ENCODE assay signal across 8 cellular contexts in genomic region chr20:59955131-59955796, GRCh38. TPM values are rescaled to one million over a fixed set of nuclear protein-coding genes. Genes with fewer than 3 reads are reported as not detected.
DNase-seq lines count a peak whose midpoint lies in the region; ATAC-seq, FAIRE-seq and TF ChIP-seq lines count a peak whose summit lies in the region.

No MANE protein-coding gene starts in this region.

- H3K27ac ChIP-seq in RWPE1: no peak overlapping the region
- no peak overlapping the region for H3K27ac ChIP-seq in kidney (ENCODE audit: low read depth in 2 of 2, low read length in 2 of 2)
- no peak overlapping the region for H3K27ac ChIP-seq in effector memory CD4-positive, alpha-beta T cell (ENCODE audit: insufficient read depth, low read length, poor library complexity, severe bottlenecking)

- POLR2A ChIA-PET in HEK293T (lab: Yijun Ruan, JAX) (no interaction called here), RWPE1 (lab: Yijun Ruan, JAX; ENCODE audit: low non-redundant PET) (no interaction called here)

- H3K27me3 Mint-ChIP-seq in CD14-positive monocyte (ENCODE audit: low read depth in 3 of 3) (peaks cover 0 to 3% (median 3%) of the 10 kb centered on the region in 3 donors), glutamatergic neuron (ENCODE audit: unreplicated experiment) (no peaks in the 10 kb centered on the region)

- no peak overlapping the region for H3K9ac ChIP-seq in kidney (ENCODE audit: low read length in 2 of 2)

- H3K4me1 Mint-ChIP-seq in CD14-positive monocyte (peaks cover 15% of the 10 kb centered on the region), glutamatergic neuron (ENCODE audit: low read depth, unreplicated experiment) (peaks cover 14% of the 10 kb centered on the region)
- no peaks in the 10 kb centered on the region for H3K4me1 Mint-ChIP-seq in stimulated activated effector memory CD8-positive, alpha-beta T cell treated with anti-CD3 and anti-CD28 coated beads, Interleukin-12 subunit alpha, Interleukin-12 subunit beta, amount 100 ng/mL, for 72 hours

- no peak for ATAC-seq in HG02588 (IDR thresholded peaks at IDR 0.05; ENCODE audit: unreplicated experiment)
- no peak for ATAC-seq in stimulated activated effector memory CD8-positive, alpha-beta T cell treated with anti-CD3 and anti-CD28 coated beads, Interleukin-12 subunit alpha, Interleukin-12 subunit beta, amount 100 ng/mL, for 72 hours

- TF ChIP-seq CTCF in CD14-positive monocyte (IDR thresholded peaks at IDR 0.05): peak; percentile 43
- peak; percentile 26; the same call in 1 of the 2 replicates for TF ChIP-seq CTCF in RWPE1 (conservative IDR thresholded peaks at IDR 0.05; ENCODE audit: low read depth)
- peak; percentile 31 for TF ChIP-seq CTCF in kidney (IDR thresholded peaks at IDR 0.05; ENCODE audit: borderline replicate concordance, extremely low read depth, insufficient read depth)
- no peak for TF ChIP-seq CTCF in glutamatergic neuron (IDR thresholded peaks at IDR 0.05; ENCODE audit: partially characterized antibody, unreplicated experiment)

- H3K27me3 ChIP-seq in effector memory CD4-positive, alpha-beta T cell (replicated peaks; ENCODE audit: control insufficient read depth, insufficient read depth, low read length, poor library complexity, severe bottlenecking): no peaks in the 10 kb centered on the region

- no peaks in the 10 kb centered on the region for H3K9me3 ChIP-seq in kidney (ENCODE audit: control insufficient read depth in 1 of 2, low read length in 2 of 2)
- no peaks in the 10 kb centered on the region for H3K9me3 ChIP-seq in effector memory CD4-positive, alpha-beta T cell (ENCODE audit: control insufficient read depth, low read length)

- intact Hi-C loops in CD14-positive monocyte (cut with micrococcal nuclease): no loop called here
- intact Hi-C loops in kidney (cut with DNase I): no loop called here

- H3K9me3 Mint-ChIP-seq in CD14-positive monocyte: no peaks in the 10 kb centered on the region
- no peaks in the 10 kb centered on the region for H3K9me3 Mint-ChIP-seq in stimulated activated effector memory CD8-positive, alpha-beta T cell treated with anti-CD3 and anti-CD28 coated beads, Interleukin-12 subunit alpha, Interleukin-12 subunit beta, amount 100 ng/mL, for 72 hours
- peaks cover 1% of the 10 kb centered on the region for H3K9me3 Mint-ChIP-seq in glutamatergic neuron (ENCODE audit: unreplicated experiment)

- H3K36me3 Mint-ChIP-seq in CD14-positive monocyte (peaks cover 21 to 33% of the 10 kb centered on the region in 2 donors), glutamatergic neuron (ENCODE audit: unreplicated experiment) (no peaks in the 10 kb centered on the region)
- H3K36me3 Mint-ChIP-seq in stimulated activated effector memory CD8-positive, alpha-beta T cell treated with anti-CD3 and anti-CD28 coated beads, Interleukin-12 subunit alpha, Interleukin-12 subunit beta, amount 100 ng/mL, for 72 hours: no peaks in the 10 kb centered on the region

- H3K27ac Mint-ChIP-seq in CD14-positive monocyte: peak overlapping the region in 3 of 7 donors; percentile 16 to 50 (median 43)
- no peak overlapping the region for H3K27ac Mint-ChIP-seq in stimulated activated effector memory CD8-positive, alpha-beta T cell treated with anti-CD3 and anti-CD28 coated beads, Interleukin-12 subunit alpha, Interleukin-12 subunit beta, amount 100 ng/mL, for 72 hours
- no peak overlapping the region for H3K27ac Mint-ChIP-seq in glutamatergic neuron (ENCODE audit: unreplicated experiment)

- FAIRE-seq in kidney (lab: Jason Lieb, UNC): no peak

- no peak overlapping the region for H3K4me3 ChIP-seq in kidney (ENCODE audit: low read length in 2 of 2)
- no peak overlapping the region for H3K4me3 ChIP-seq in effector memory CD4-positive, alpha-beta T cell (ENCODE audit: insufficient read depth, low read depth, low read length, poor library complexity, severe bottlenecking)

- CTCF ChIA-PET in HEK293T (lab: Yijun Ruan, JAX) (interaction anchor here (0.9 to 1.6 kb wide), 3 partner anchors 14 to 33 kb away, joined by 3 to 4 read pairs (median 3); partner anchors contain the start of gene SYCP2), RWPE1 (lab: Yijun Ruan, JAX) (interaction anchor here (0.9 to 2.0 kb wide), 2 partner anchors 12 to 95 kb away, joined by 6 to 11 read pairs; no protein-coding TSS in a partner anchor)

- no peaks in the 10 kb centered on the region for H3K36me3 ChIP-seq in kidney (ENCODE audit: control insufficient read depth in 1 of 2, insufficient read depth in 2 of 2, low read length in 2 of 2)
- no peaks in the 10 kb centered on the region for H3K36me3 ChIP-seq in effector memory CD4-positive, alpha-beta T cell (ENCODE audit: control insufficient read depth, insufficient read depth, low read length)

- no peak overlapping the region for H3K4me3 Mint-ChIP-seq in CD14-positive monocyte
- H3K4me3 Mint-ChIP-seq in stimulated activated effector memory CD8-positive, alpha-beta T cell treated with anti-CD3 and anti-CD28 coated beads, Interleukin-12 subunit alpha, Interleukin-12 subunit beta, amount 100 ng/mL, for 72 hours: no peak overlapping the region
- H3K4me3 Mint-ChIP-seq in glutamatergic neuron (ENCODE audit: unreplicated experiment): no peak overlapping the region

- no peaks in the 10 kb centered on the region for H3K4me1 ChIP-seq in kidney (ENCODE audit: control insufficient read depth in 1 of 2, insufficient read depth in 1 of 2, low read depth in 1 of 2, low read length in 2 of 2)
- no peaks in the 10 kb centered on the region for H3K4me1 ChIP-seq in effector memory CD4-positive, alpha-beta T cell (ENCODE audit: control insufficient read depth, insufficient read depth, low read length, poor library complexity, severe bottlenecking)

- DNase-seq in CD14-positive monocyte (ENCODE audit: low spot score) (no peak), HEK293T (ENCODE audit: extremely low spot score) (peak; percentile 37), RWPE1 (ENCODE audit: low spot score) (peak; percentile 39), kidney (no peak), glutamatergic neuron (no peak)
- no peak for DNase-seq in stimulated activated effector memory CD8-positive, alpha-beta T cell treated with anti-CD3 and anti-CD28 coated beads, Interleukin-12 subunit alpha, Interleukin-12 subunit beta, amount 100 ng/mL, for 72 hours (ENCODE audit: low spot score in 2 of 2)
- DNase-seq in effector memory CD4-positive, alpha-beta T cell: no peak

TF ChIP-seq in HEK293T, 16 proteins besides CTCF, POLR2A, EP300 and RAD21:
- TF ChIP-seq SUZ12 (IDR thresholded peaks at IDR 0.05) (no peak), TARDBP (IDR thresholded peaks at IDR 0.05) (no peak)

RNA-seq across cellular contexts. Expression of gene CDH26, which starts 3.0 kb away (rescaled TPM):
- 1 to 10 TPM; 1.3 to 3.0 TPM for polyA plus RNA-seq in CD14-positive monocyte
- 2.4 TPM for total RNA-seq in kidney
- polyA plus RNA-seq in kidney (ENCODE audit: insufficient read depth, low read depth, low replicate concordance): 0.47 TPM
- total RNA-seq in glutamatergic neuron (ENCODE audit: unreplicated experiment): 0.76 TPM

RNA-seq across cellular contexts. Expression of gene FAM217B, which starts 15.1 kb away (rescaled TPM):
- polyA plus RNA-seq in CD14-positive monocyte: 10 to 100 TPM; 18.1 to 18.3 TPM
- 15.5 TPM for total RNA-seq in kidney
- polyA plus RNA-seq in kidney (ENCODE audit: insufficient read depth, low read depth, low replicate concordance): 3.2 TPM
- total RNA-seq in glutamatergic neuron (ENCODE audit: unreplicated experiment): 14.8 TPM

RNA-seq across cellular contexts. Expression of gene PPP1R3D, which starts 15.2 kb away (rescaled TPM):
- polyA plus RNA-seq in CD14-positive monocyte: 1 to 10 TPM; 2.0 to 3.9 TPM
- total RNA-seq in kidney: 7.6 TPM
- polyA plus RNA-seq in kidney (ENCODE audit: insufficient read depth, low read depth, low replicate concordance): 4.2 TPM
- 1.3 TPM for total RNA-seq in glutamatergic neuron (ENCODE audit: unreplicated experiment)

RNA-seq across cellular contexts. Expression of gene SYCP2, which starts 21.8 kb away (rescaled TPM):
- under 1 TPM; 0.28 to 0.30 TPM for polyA plus RNA-seq in CD14-positive monocyte
- 3.0 TPM for total RNA-seq in kidney
- polyA plus RNA-seq in kidney (ENCODE audit: insufficient read depth, low read depth, low replicate concordance): 2.1 TPM
- 0.69 TPM for total RNA-seq in glutamatergic neuron (ENCODE audit: unreplicated experiment)

Comparison
In these comparisons a context has a peak if more than half of its experiments do, and no peak if none do; other contexts are left out.
1. DNase-seq: peak in HEK293T (single experiment) and RWPE1 (single experiment); none in CD14-positive monocyte (single experiment), kidney (single experiment), stimulated activated effector memory CD8-positive, alpha-beta T cell treated with anti-CD3 and anti-CD28 coated beads, Interleukin-12 subunit alpha, Interleukin-12 subunit beta, amount 100 ng/mL, for 72 hours (0 of 2), effector memory CD4-positive, alpha-beta T cell (0 of 3) and glutamatergic neuron (single experiment).